ENCODE assay signal across 17 cellular contexts in the genomic region with DNA sequence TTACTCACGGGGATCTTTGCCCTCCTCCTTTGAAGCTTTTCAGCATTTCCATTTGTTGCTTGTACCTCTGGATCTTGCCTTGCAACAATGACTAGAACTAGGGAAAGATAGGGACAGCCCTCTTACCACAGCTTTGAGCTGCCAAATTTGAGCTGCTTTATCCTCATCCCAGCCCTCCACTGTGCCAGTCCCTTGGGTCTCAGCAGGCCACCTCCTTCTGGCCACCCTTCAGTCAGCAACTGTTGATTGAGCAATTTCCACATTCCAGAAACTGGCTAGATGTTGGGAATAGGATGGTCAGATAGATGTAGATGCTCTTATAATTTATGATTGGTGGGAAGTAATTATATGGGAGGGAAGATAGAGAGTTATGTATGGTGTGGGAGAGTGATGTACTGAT.
A peak's percentile ranks its signal among the peaks of the same experiment; 100 is the strongest.
DNase-seq lines count a peak whose midpoint lies in the region; ATAC-seq and TF ChIP-seq lines count a peak whose summit lies in the region.
"Had no signal": no experiment of that assay in that cellular context is flagged by ENCODE, and none has a peak within 500 bp of the region (broad histone marks: within the 10 kb centered on the region; RNA-seq: fewer than 3 reads in every experiment).

No MANE protein-coding gene starts in this region.

- no peaks in the 10 kb centered on the region; the same call in 1 of the 2 replicates for H3K9me1 ChIP-seq in IMR-90 (ENCODE audit: insufficient read depth, low read length)

- dilution Hi-C loops in IMR-90 (cut with HindIII; ENCODE audit: low sequenced_read_pairs, unreplicated experiment): no loop called here

- no peak overlapping the region for H3K27ac ChIP-seq in IMR-90 (ENCODE audit: insufficient read depth, low read length)
- H3K27ac ChIP-seq: RWPE1 had no signal

- H2AFZ ChIP-seq in IMR-90 (replicated peaks; ENCODE audit: low read length, poor library complexity): no peak overlapping the region

- H3K18ac ChIP-seq in IMR-90 (ENCODE audit: low read depth, low read length): no peak overlapping the region

- H2AK9ac ChIP-seq in IMR-90 (replicated peaks; ENCODE audit: low read depth, low read length, poor library complexity): no peak overlapping the region

- no peaks in the 10 kb centered on the region for H3K36me3 ChIP-seq in IMR-90 (ENCODE audit: control insufficient read depth, insufficient read depth, low read length)
- H3K36me3 ChIP-seq: HAP-1 had no signal

- H3K4me2 ChIP-seq in IMR-90 (ENCODE audit: low read depth, low read length): no peak overlapping the region

- no peak overlapping the region for H3K23ac ChIP-seq in IMR-90 (ENCODE audit: low read depth, low read length)

- TF ChIP-seq CTCF in IMR-90 (conservative IDR thresholded peaks at IDR 0.05; ENCODE audit: low read depth, low read length): no peak

- no peak overlapping the region for H2BK20ac ChIP-seq in IMR-90 (ENCODE audit: low read depth, low read length)

- H3K14ac ChIP-seq in IMR-90 (replicated peaks; ENCODE audit: low read depth, low read length): no peak overlapping the region

- H3K9me3 ChIP-seq in IMR-90 (ENCODE audit: control insufficient read depth, insufficient read depth, low read length): no peaks in the 10 kb centered on the region
- H3K9me3 ChIP-seq: HAP-1 had no signal

- no peak overlapping the region for H2BK5ac ChIP-seq in IMR-90 (ENCODE audit: low read depth, low read length, poor library complexity, severe bottlenecking)

- CTCF ChIA-PET in IMR-90 (lab: Yijun Ruan, JAX): no interaction called here

- H2BK15ac ChIP-seq in IMR-90 (ENCODE audit: low read depth, low read length): no peak overlapping the region

- no peak for TF ChIP-seq POLR2A in IMR-90 (IDR thresholded peaks at IDR 0.05; ENCODE audit: low read depth, low read length)

- no CpG with 5 or more reads among the region's 1 CpG for WGBS in IMR-90 (ENCODE audit: extremely low coverage in 2 of 2, insufficient read length in 1 of 2), 2 experiments

- no TSS peak for BruUV-seq in IMR-90 (replicated peaks; lab: Mats Ljungman, UMichigan)

- H3K4me3 ChIP-seq in IMR-90 (ENCODE audit: insufficient read depth, low read depth, low read length): no peak overlapping the region
- H3K4me3 ChIP-seq: HAP-1 had no signal

- no peak overlapping the region for H3K4ac ChIP-seq in IMR-90 (ENCODE audit: low read depth, low read length)

- peaks cover 29 to 37% of the 10 kb centered on the region in 2 experiments for H3K79me1 ChIP-seq in IMR-90 (ENCODE audit: low read depth in 1 of 2, low read length in 2 of 2)

- no peak overlapping the region for H2BK120ac ChIP-seq in IMR-90 (ENCODE audit: low read depth, low read length)

- H4K20me1 ChIP-seq in IMR-90 (ENCODE audit: insufficient read depth, low read length): no peaks in the 10 kb centered on the region

- no peak overlapping the region for H4K91ac ChIP-seq in IMR-90 (ENCODE audit: insufficient read depth, low read depth, low read length)

- DNase-seq in Right ventricle myocardium superior (no peak), cardiac septum (ENCODE audit: low spot score) (no peak), IMR-90 (no peak), fibroblast of gingiva (ENCODE audit: low read depth) (peak; percentile 39), SKM-1 treated with dmso at 0.1 percent for 144 hours (lab: John Stamatoyannopoulos, UW; ENCODE audit: unreplicated experiment) (no peak), mesenteric fat pad (ENCODE audit: low spot score) (no peak), foreskin melanocyte (no peak)
- DNase-seq: ACHN; CD8-positive, alpha-beta T cell; MV-4-11; NCI-H1436; NCI-H2029 treated with DMSO at 0.1 percent for 48 hours; NCI-H526; NK-92 treated with Interleukin-12 subunit alpha and Interleukin-12 subunit beta, amount 100 ng/mL, for 24 hours; OCI-M1 had no signal

- POLR2A ChIA-PET in IMR-90 (lab: Charles Lee; ENCODE audit: unreplicated experiment): no interaction called here

- H4K5ac ChIP-seq in IMR-90 (ENCODE audit: low read depth, low read length): no peak overlapping the region

- H3K56ac ChIP-seq in IMR-90 (ENCODE audit: extremely low read depth, insufficient read depth, low read length): no peak overlapping the region

- no peaks in the 10 kb centered on the region for H3K27me3 ChIP-seq in IMR-90 (ENCODE audit: control insufficient read depth, insufficient read depth, low read length)

- H3K9ac ChIP-seq in IMR-90 (ENCODE audit: low read depth, low read length): no peak overlapping the region

- in situ Hi-C loops in IMR-90 (cut with MboI; ENCODE audit: low sequenced_read_pairs): no loop called here

- H4K8ac ChIP-seq in IMR-90 (ENCODE audit: low read depth in 2 of 2, low read length in 2 of 2): no peak overlapping the region

- ATAC-seq in Right ventricle myocardium superior (ENCODE audit: poor library complexity) (peak; percentile 25), IMR-90 (ENCODE audit: low read depth) (no peak)
- ATAC-seq: CD8-positive, alpha-beta T cell had no signal

- TF ChIP-seq RAD21 in IMR-90 (IDR thresholded peaks at IDR 0.05; ENCODE audit: low read length): no peak

- peaks cover 2% of the 10 kb centered on the region for H3K4me1 ChIP-seq in IMR-90 (ENCODE audit: control insufficient read depth, insufficient read depth, low read length)

- intact Hi-C loops in Right ventricle myocardium superior (cut with DNase I): no loop called here
- intact Hi-C loops in cardiac septum (cut with DNase I): no loop called here
- intact Hi-C loops in IMR-90 (cut with micrococcal nuclease): no loop called here

- H2AK5ac ChIP-seq in IMR-90 (ENCODE audit: low read depth, low read length): 0 out of 2 replicates have a peak overlapping the region, but pooled peaks have one; percentile 15

TF ChIP-seq in IMR-90, 13 proteins besides CTCF, POLR2A, EP300 and RAD21:
- TF ChIP-seq RFX5 (IDR thresholded peaks at IDR 0.05; ENCODE audit: low read depth, low read length) (no peak), NFE2L2 (IDR thresholded peaks at IDR 0.05; ENCODE audit: low read depth, low read length) (no peak), MAFK (IDR thresholded peaks at IDR 0.05; ENCODE audit: low read depth, low read length) (no peak), MAZ (IDR thresholded peaks at IDR 0.05; ENCODE audit: borderline replicate concordance, low read depth, low read length) (no peak), CHD1 (IDR thresholded peaks at IDR 0.05; ENCODE audit: low read depth, low read length) (no peak), FOS (IDR thresholded peaks at IDR 0.05; ENCODE audit: low read depth, low read length) (no peak), BHLHE40 (IDR thresholded peaks at IDR 0.05; ENCODE audit: low read depth, low read length) (no peak), MXI1 (IDR thresholded peaks at IDR 0.05; ENCODE audit: borderline replicate concordance, low read depth, low read length) (no peak)
- TF ChIP-seq, protein P1, sequence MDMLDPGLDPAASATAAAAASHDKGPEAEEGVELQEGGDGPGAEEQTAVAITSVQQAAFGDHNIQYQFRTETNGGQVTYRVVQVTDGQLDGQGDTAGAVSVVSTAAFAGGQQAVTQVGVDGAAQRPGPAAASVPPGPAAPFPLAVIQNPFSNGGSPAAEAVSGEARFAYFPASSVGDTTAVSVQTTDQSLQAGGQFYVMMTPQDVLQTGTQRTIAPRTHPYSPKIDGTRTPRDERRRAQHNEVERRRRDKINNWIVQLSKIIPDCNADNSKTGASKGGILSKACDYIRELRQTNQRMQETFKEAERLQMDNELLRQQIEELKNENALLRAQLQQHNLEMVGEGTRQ (IDR thresholded peaks at IDR 0.05; ENCODE audit: low read depth, low read length): no peak
- TF ChIP-seq, protein P2, sequence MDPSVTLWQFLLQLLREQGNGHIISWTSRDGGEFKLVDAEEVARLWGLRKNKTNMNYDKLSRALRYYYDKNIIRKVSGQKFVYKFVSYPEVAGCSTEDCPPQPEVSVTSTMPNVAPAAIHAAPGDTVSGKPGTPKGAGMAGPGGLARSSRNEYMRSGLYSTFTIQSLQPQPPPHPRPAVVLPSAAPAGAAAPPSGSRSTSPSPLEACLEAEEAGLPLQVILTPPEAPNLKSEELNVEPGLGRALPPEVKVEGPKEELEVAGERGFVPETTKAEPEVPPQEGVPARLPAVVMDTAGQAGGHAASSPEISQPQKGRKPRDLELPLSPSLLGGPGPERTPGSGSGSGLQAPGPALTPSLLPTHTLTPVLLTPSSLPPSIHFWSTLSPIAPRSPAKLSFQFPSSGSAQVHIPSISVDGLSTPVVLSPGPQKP (IDR thresholded peaks at IDR 0.05; ENCODE audit: borderline replicate concordance, low read depth, low read length): no peak
